In genomic region chr16:73021866-73022495, GRCh38 we compare ENCODE assay signal across 16 cellular contexts.
"Had no signal": no experiment of that assay in that cellular context is flagged by ENCODE, and none has a peak within 500 bp of the region (broad histone marks: within the 10 kb centered on the region; RNA-seq: fewer than 3 reads in every experiment).

No MANE protein-coding gene starts in this region.

- H3K9me3 Mint-ChIP-seq: activated B cell treated with CpG ODN at 0.5 μM for 24 hours; activated T-helper 17 cell treated with anti-CD3 and anti-CD28 coated beads, Interleukin-2, amount 50 U/mL, for 72 hours; brain; natural killer cell; T-helper 1 cell treated with Interleukin-12 subunit alpha and Interleukin-12 subunit beta and Interleukin-4 antibody, amounts not matched to agents 30 μg/mL and 1 μg/mL, for 36 hours had no signal

- H3K36me3 Mint-ChIP-seq: natural killer cell had no signal

- H3K4me3 Mint-ChIP-seq: activated B cell treated with CpG ODN at 0.5 μM for 24 hours; activated T-helper 17 cell treated with anti-CD3 and anti-CD28 coated beads, Interleukin-2, amount 50 U/mL, for 72 hours; brain; natural killer cell; T-helper 1 cell treated with Interleukin-12 subunit alpha and Interleukin-12 subunit beta and Interleukin-4 antibody, amounts not matched to agents 30 μg/mL and 1 μg/mL, for 36 hours had no signal

- H3K4me3 ChIP-seq: dorsolateral prefrontal cortex, upper lobe of left lung had no signal

- H3K27ac Mint-ChIP-seq: activated B cell treated with CpG ODN at 0.5 μM for 24 hours; activated T-helper 17 cell treated with anti-CD3 and anti-CD28 coated beads, Interleukin-2, amount 50 U/mL, for 72 hours; natural killer cell; T-helper 1 cell treated with Interleukin-12 subunit alpha and Interleukin-12 subunit beta and Interleukin-4 antibody, amounts not matched to agents 30 μg/mL and 1 μg/mL, for 36 hours had no signal

- H3K4me1 Mint-ChIP-seq: activated T-helper 17 cell treated with anti-CD3 and anti-CD28 coated beads, Interleukin-2, amount 50 U/mL, for 72 hours had no signal

- H3K36me3 ChIP-seq: upper lobe of left lung had no signal

- H3K27ac ChIP-seq: dorsolateral prefrontal cortex had no signal

- H3K27me3 ChIP-seq: dorsolateral prefrontal cortex, upper lobe of left lung had no signal

- H3K9me3 ChIP-seq: upper lobe of left lung had no signal

- ATAC-seq: activated T-helper 17 cell treated with anti-CD3 and anti-CD28 coated beads, Interleukin-2, amount 50 U/mL, for 72 hours; esophagus mucosa; left colon; natural killer cell had no signal

- DNase-seq: activated B cell treated with CpG ODN at 0.5 μM for 24 hours; activated CD4-positive, alpha-beta T cell treated with anti-CD3 and anti-CD28 coated beads, Interleukin-2, amount 50 U/mL, for 1 hour; activated naive CD4-positive, alpha-beta T cell treated with anti-CD3 and anti-CD28 coated beads, Interleukin-2, amount 50 U/mL, for 16 hours; activated T-cell treated with anti-CD3 and anti-CD28 coated beads for 4 hours; amniotic stem cell; cerebellar nuclear complex; dorsolateral prefrontal cortex; left colon; natural killer cell; occipital lobe; small intestine; upper lobe of left lung had no signal

- H3K27me3 Mint-ChIP-seq: activated B cell treated with CpG ODN at 0.5 μM for 24 hours; activated T-helper 17 cell treated with anti-CD3 and anti-CD28 coated beads, Interleukin-2, amount 50 U/mL, for 72 hours; brain had no signal
